Comparison of ENCODE assay signal across 11 cellular contexts in the genomic region with DNA sequence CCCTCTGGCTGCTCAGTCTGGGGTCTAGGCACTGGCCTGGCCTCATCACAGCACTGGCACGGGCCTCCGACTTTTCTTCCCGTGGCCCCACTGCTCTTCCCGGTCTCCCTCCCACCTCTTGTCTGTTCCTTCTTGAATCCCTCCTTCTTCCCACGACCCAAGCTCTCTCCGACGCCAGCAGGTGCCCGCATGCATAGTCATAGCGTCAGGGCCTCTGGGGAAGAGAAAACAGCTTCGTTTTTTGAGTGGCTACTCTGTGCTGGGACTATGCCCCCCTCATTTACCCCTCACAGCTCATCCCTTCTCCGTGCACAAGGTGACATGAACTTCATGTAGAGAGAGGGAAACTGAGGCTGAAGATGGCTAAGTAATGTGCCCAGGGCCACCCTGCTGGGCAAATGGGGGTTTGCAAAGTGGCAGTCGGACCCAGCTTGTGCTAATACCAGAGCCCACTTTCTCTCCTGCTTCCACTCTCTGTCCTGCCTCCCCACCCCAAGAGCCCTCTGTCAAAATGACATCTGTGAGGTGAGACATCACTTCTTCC. TPM values are rescaled to one million over a fixed set of nuclear protein-coding genes. Genes with fewer than 3 reads are reported as not detected.
DNase-seq lines count a peak whose midpoint lies in the region; ATAC-seq, FAIRE-seq and TF ChIP-seq lines count a peak whose summit lies in the region.
"Had no signal": no experiment of that assay in that cellular context is flagged by ENCODE, and none has a peak within 500 bp of the region (broad histone marks: within the 10 kb centered on the region; RNA-seq: fewer than 3 reads in every experiment).

No MANE protein-coding gene starts in this region.

- in situ Hi-C loops in mammary epithelial cell (cut with MboI; ENCODE audit: low sequenced_read_pairs in 2 of 2), result no loop called here
- in situ Hi-C loops in HepG2 (cut with HindIII; ENCODE audit: extremely low pct_ligation_motif_present, low pct_unique_long_range_greater_than_20kb), result no loop called here

- H4K20me1 ChIP-seq in mammary epithelial cell (ENCODE audit: insufficient read depth, low read length) (no peaks in the 10 kb centered on the region), HepG2 (ENCODE audit: insufficient read depth, low read length) (no peaks in the 10 kb centered on the region)

- POLR2A ChIA-PET in HepG2 (lab: Yijun Ruan, JAX), result interaction anchor here (0.8 to 4.0 kb wide), 8 partner anchors 8 to 313 kb away, joined by 3 to 65 read pairs (median 4); no protein-coding TSS in a partner anchor

- DNase-seq in activated T-cell treated with anti-CD3 and anti-CD28 coated beads, Interleukin-2, amount 50 U/mL, for 72 hours, result no peak
- no peak for DNase-seq in activated T-cell treated with anti-CD3 and anti-CD28 coated beads, Interleukin-2, amount 50 U/mL, for 4 hours
- DNase-seq in mammary epithelial cell, result no peak
- DNase-seq in HepG2 (ENCODE audit: low spot score), result no peak
- no peak for DNase-seq in HUDEP-2 (lab: John Stamatoyannopoulos, UW; ENCODE audit: unreplicated experiment in 76 of 76)
- no peak for DNase-seq in nucleus accumbens (lab: John Stamatoyannopoulos, UW)
- DNase-seq in NK-92 treated with Interleukin-12 subunit alpha and Interleukin-12 subunit beta, amount 100 ng/mL, for 24 hours (lab: John Stamatoyannopoulos, UW), result no peak
- DNase-seq: AML-193, NCI-H2029 had no signal

- dilution Hi-C loops in mammary epithelial cell (cut with HindIII; ENCODE audit: low sequenced_read_pairs), result no loop called here

- H3K27me3 Mint-ChIP-seq in activated T-cell treated with anti-CD3 and anti-CD28 coated beads, Interleukin-2, amount 50 U/mL, for 72 hours (ENCODE audit: low read depth), result no peaks in the 10 kb centered on the region
- no peaks in the 10 kb centered on the region for H3K27me3 Mint-ChIP-seq in activated T-cell treated with anti-CD3 and anti-CD28 coated beads, Interleukin-2, amount 50 U/mL, for 4 hours (ENCODE audit: low read depth)

- BruUV-seq in mammary epithelial cell (replicated peaks; lab: Mats Ljungman, UMichigan), result no TSS peak
- BruUV-seq in HepG2 (replicated peaks; lab: Mats Ljungman, UMichigan), result TSS peak; percentile 56

- peaks cover 48% of the 10 kb centered on the region for H3K4me1 ChIP-seq in mammary epithelial cell (ENCODE audit: insufficient read depth, low read length)
- peaks cover 87% of the 10 kb centered on the region for H3K4me1 ChIP-seq in HepG2 (ENCODE audit: insufficient read depth, low read length)
- peaks cover 2% of the 10 kb centered on the region for H3K4me1 ChIP-seq in urinary bladder (ENCODE audit: insufficient read depth)

- intact Hi-C loops in mammary epithelial cell (cut with micrococcal nuclease) (loop anchor here (2.0 kb wide), 1 partner anchor 58 kb away; no protein-coding TSS in a partner anchor), HepG2 (cut with micrococcal nuclease; ENCODE audit: unreplicated experiment) (loop anchor here (1.0 kb wide), 2 partner anchors 8 to 56 kb away; no protein-coding TSS in a partner anchor)

- TF ChIP-seq CTCF in mammary epithelial cell (conservative IDR thresholded peaks at IDR 0.05 in 1 of 2, IDR thresholded peaks at IDR 0.05 in 1 of 2; ENCODE audit: extremely low read depth in 1 of 2, insufficient read depth in 1 of 2, low read depth in 1 of 2, low read length in 2 of 2) (no peak), HepG2 (CRISPR knock-in tag; IDR thresholded peaks at IDR 0.05) (no peak)

- peaks cover 9 to 11% of the 10 kb centered on the region in 2 donors for H3K36me3 Mint-ChIP-seq in activated T-cell treated with anti-CD3 and anti-CD28 coated beads, Interleukin-2, amount 50 U/mL, for 72 hours (ENCODE audit: insufficient read depth in 2 of 2)
- H3K36me3 Mint-ChIP-seq in activated T-cell treated with anti-CD3 and anti-CD28 coated beads, Interleukin-2, amount 50 U/mL, for 4 hours (ENCODE audit: insufficient read depth), result peaks cover 32% of the 10 kb centered on the region

- H3K27me3 ChIP-seq in mammary epithelial cell (ENCODE audit: insufficient read depth, low read length), result no peaks in the 10 kb centered on the region
- H3K27me3 ChIP-seq in HepG2 (ENCODE audit: control insufficient read depth in 1 of 2, insufficient read depth in 2 of 2, low read length in 2 of 2), result no peaks in the 10 kb centered on the region

- H3K9ac ChIP-seq in mammary epithelial cell (ENCODE audit: insufficient read depth, low read length), result no peak overlapping the region
- H3K9ac ChIP-seq in HepG2 (ENCODE audit: insufficient read depth, low read depth, low read length), result peak overlapping the region; percentile 71

- no peaks in the 10 kb centered on the region for H3K9me3 ChIP-seq in mammary epithelial cell (replicated peaks; ENCODE audit: insufficient read depth, low read length)
- H3K9me3 ChIP-seq in HepG2 (ENCODE audit: low read length), result no peaks in the 10 kb centered on the region

- H3K4me1 Mint-ChIP-seq in activated T-cell treated with anti-CD3 and anti-CD28 coated beads, Interleukin-2, amount 50 U/mL, for 72 hours (ENCODE audit: low read depth), result peaks cover 52% of the 10 kb centered on the region
- peaks cover 22% of the 10 kb centered on the region for H3K4me1 Mint-ChIP-seq in activated T-cell treated with anti-CD3 and anti-CD28 coated beads, Interleukin-2, amount 50 U/mL, for 4 hours (ENCODE audit: low read depth)

- peak overlapping the region; percentile 7 to 59 for H3K4me3 Mint-ChIP-seq in activated T-cell treated with anti-CD3 and anti-CD28 coated beads, Interleukin-2, amount 50 U/mL, for 72 hours
- H3K4me3 Mint-ChIP-seq in activated T-cell treated with anti-CD3 and anti-CD28 coated beads, Interleukin-2, amount 50 U/mL, for 4 hours, result no peak overlapping the region

- 85% methylated on average over 11 of the region's 12 CpGs for WGBS in mammary epithelial cell (ENCODE audit: low coverage, missing lambda C conversion rate)
- WGBS in HepG2 (ENCODE audit: low lambda C conversion rate), result 43% methylated on average over 12 of the region's 12 CpGs
- WGBS in urinary bladder, result 40% methylated on average over 12 of the region's 12 CpGs

- H3K27ac Mint-ChIP-seq in activated T-cell treated with anti-CD3 and anti-CD28 coated beads, Interleukin-2, amount 50 U/mL, for 72 hours, result no peak overlapping the region

- no peaks in the 10 kb centered on the region for H3K9me3 Mint-ChIP-seq in activated T-cell treated with anti-CD3 and anti-CD28 coated beads, Interleukin-2, amount 50 U/mL, for 72 hours
- H3K9me3 Mint-ChIP-seq in activated T-cell treated with anti-CD3 and anti-CD28 coated beads, Interleukin-2, amount 50 U/mL, for 4 hours, result peaks cover 5% of the 10 kb centered on the region

- no peaks in the 10 kb centered on the region for H3K36me3 ChIP-seq in mammary epithelial cell (ENCODE audit: insufficient read depth, low read length)
- peaks cover 42 to 76% of the 10 kb centered on the region in 2 experiments for H3K36me3 ChIP-seq in HepG2 (replicated peaks in 1 of 2; ENCODE audit: control insufficient read depth in 1 of 2, insufficient read depth in 2 of 2, low read length in 2 of 2)
- H3K36me3 ChIP-seq in urinary bladder (ENCODE audit: insufficient read depth), result no peaks in the 10 kb centered on the region

- TF ChIP-seq EP300 in HepG2 (IDR thresholded peaks at IDR 0.05; ENCODE audit: low read depth in 2 of 2, low read length in 2 of 2) (no peak), HepG2 (CRISPR knock-in tag; IDR thresholded peaks at IDR 0.05; ENCODE audit: borderline replicate concordance) (no peak)

- no peak overlapping the region for H3K4me3 ChIP-seq in mammary epithelial cell (replicated peaks in 1 of 3; ENCODE audit: insufficient read depth in 1 of 3, low read depth in 2 of 3, low read length in 3 of 3)
- peak overlapping the region in 1 of 3 experiments; percentile 51; a peak in 2 of 6 replicates for H3K4me3 ChIP-seq in HepG2 (replicated peaks in 1 of 3; ENCODE audit: insufficient read depth in 1 of 3, low read depth in 2 of 3, low read length in 3 of 3)
- H3K4me3 ChIP-seq in urinary bladder (ENCODE audit: low read depth, low read length), result no peak overlapping the region

- no peak for TF ChIP-seq RAD21 in HepG2 (CRISPR knock-in tag; IDR thresholded peaks at IDR 0.05)

- no peak for TF ChIP-seq POLR2A in HepG2 (IDR thresholded peaks at IDR 0.05; ENCODE audit: insufficient read depth in 1 of 2, low read depth in 2 of 2, low read length in 2 of 2)

- no peak for FAIRE-seq in HepG2 (lab: Jason Lieb, UNC)
- FAIRE-seq: bronchial epithelial cell had no signal

- H2AFZ ChIP-seq in mammary epithelial cell (ENCODE audit: low read depth, low read length), result no peak overlapping the region
- no peak overlapping the region for H2AFZ ChIP-seq in HepG2 (ENCODE audit: low read length)

- H3K4me2 ChIP-seq in mammary epithelial cell (ENCODE audit: insufficient read depth, low read depth, low read length) (peak overlapping the region; percentile 43), HepG2 (ENCODE audit: low read depth, low read length) (peak overlapping the region; percentile 71)

- ATAC-seq in activated T-cell treated with anti-CD3 and anti-CD28 coated beads, Interleukin-2, amount 50 U/mL, for 72 hours (replicated peaks in 1 of 2), result no peak
- no peak for ATAC-seq in activated T-cell treated with anti-CD3 and anti-CD28 coated beads, Interleukin-2, amount 50 U/mL, for 4 hours
- ATAC-seq in HepG2, result peak; percentile 0; the same call in 1 of the 3 replicates

- H3K27ac ChIP-seq in mammary epithelial cell (ENCODE audit: insufficient read depth, low read depth, low read length) (peak overlapping the region; percentile 41), HepG2 (ENCODE audit: extremely low read length, insufficient read depth, low read length) (peak overlapping the region; percentile 92), urinary bladder (ENCODE audit: low read depth) (peak overlapping the region; percentile 23)

- CTCF ChIA-PET in mammary epithelial cell (lab: Charles Lee; ENCODE audit: low non-redundant PET), result no interaction called here
- CTCF ChIA-PET in HepG2 (lab: Yijun Ruan, JAX; ENCODE audit: low intra/inter-chr PET ratio, low total read pairs), result no interaction called here

- peaks cover 6% of the 10 kb centered on the region for H3K79me2 ChIP-seq in mammary epithelial cell (ENCODE audit: insufficient read depth, low read length)
- peaks cover 45% of the 10 kb centered on the region for H3K79me2 ChIP-seq in HepG2 (ENCODE audit: insufficient read depth, low read length)

RNA-seq across cellular contexts. Expression of gene SYNJ2, which starts 59.2 kb away (rescaled TPM):
- total RNA-seq in activated T-cell treated with anti-CD3 and anti-CD28 coated beads, Interleukin-2, amount 50 U/mL, for 72 hours, result 10 to 100 TPM; 22.6 to 29.8 TPM
- 10 to 100 TPM; 22.9 to 27.8 (median 24.2) TPM for total RNA-seq in activated T-cell treated with anti-CD3 and anti-CD28 coated beads, Interleukin-2, amount 50 U/mL, for 4 hours
- total RNA-seq in mammary epithelial cell (10 to 100 TPM; 16.0 to 26.6 TPM), HepG2 (2016; rRNA removed; fragmentation: Illumina TruSeq; extraction: Trizol) (39.0 and 39.1 TPM in 2 replicates), urinary bladder (14.3 TPM)
- polyA plus RNA-seq in mammary epithelial cell (17.0 TPM), HepG2 (2011; rRNA removed) (57.6 and 59.5 TPM in 2 replicates), urinary bladder (10.7 TPM)
- polyA minus RNA-seq in mammary epithelial cell, result 66.3 TPM
- total RNA-seq in HepG2 (2016; cell fraction: cytosol; rRNA removed; fragmentation: Illumina TruSeq; extraction: Trizol; ENCODE audit: low read depth), result 50.4 and 51.2 TPM in 2 replicates
- 32.6 and 44.6 TPM in 2 replicates for total RNA-seq in HepG2 (2016; cell fraction: insoluble cytoplasmic fraction; rRNA removed; fragmentation: Illumina TruSeq; extraction: Trizol)
- total RNA-seq in HepG2 (2016; cell fraction: membrane; rRNA removed; fragmentation: Illumina TruSeq; extraction: Trizol), result 52.4 and 52.9 TPM in 2 replicates
- total RNA-seq in HepG2 (2016; cell fraction: nucleus; rRNA removed; fragmentation: Illumina TruSeq; extraction: Trizol), result 33.3 and 38.2 TPM in 2 replicates
- 44.7 and 49.0 TPM in 2 replicates for polyA plus RNA-seq in HepG2 (2011; cell fraction: cytosol; rRNA removed)
- 85.9 and 86.7 TPM in 2 replicates for polyA plus RNA-seq in HepG2 (2011; cell fraction: nucleus; rRNA removed)
- polyA plus RNA-seq in HepG2 (2012), result 53.7 and 59.9 TPM in 2 replicates
- 53.0 and 54.8 TPM in 2 replicates for polyA plus RNA-seq in HepG2 (2016; cell fraction: cytosol; fragmentation: Illumina TruSeq; extraction: Trizol; ENCODE audit: low read depth)
- 28.2 and 29.0 TPM in 2 replicates for polyA plus RNA-seq in HepG2 (2016; cell fraction: insoluble cytoplasmic fraction; fragmentation: Illumina TruSeq; extraction: Trizol; ENCODE audit: low read depth)
- 41.5 and 42.8 TPM in 2 replicates for polyA plus RNA-seq in HepG2 (2016; cell fraction: membrane; fragmentation: Illumina TruSeq; extraction: Trizol; ENCODE audit: low read depth)
- polyA plus RNA-seq in HepG2 (2016; cell fraction: nucleus; fragmentation: Illumina TruSeq; extraction: Trizol; ENCODE audit: insufficient read depth, low read depth), result 49.3 and 52.0 TPM in 2 replicates
- 21.9 and 161 TPM in 2 replicates for polyA minus RNA-seq in HepG2 (2011; rRNA and poly(A)+ RNA removed; ENCODE audit: low replicate concordance)
- 57.2 and 71.5 TPM in 2 replicates for polyA minus RNA-seq in HepG2 (2011; cell fraction: cytosol; rRNA and poly(A)+ RNA removed)
- 135 and 148 TPM in 2 replicates for polyA minus RNA-seq in HepG2 (2011; cell fraction: nucleus; rRNA and poly(A)+ RNA removed)

Comparison
In these comparisons a context has a peak if more than half of its experiments do, and no peak if none do; other contexts are left out.
1. H3K27ac ChIP-seq: peak in every context shown above with its lines; median percentile 92 in HepG2; 41 in mammary epithelial cell; 23 in urinary bladder.